In the genomic region with DNA sequence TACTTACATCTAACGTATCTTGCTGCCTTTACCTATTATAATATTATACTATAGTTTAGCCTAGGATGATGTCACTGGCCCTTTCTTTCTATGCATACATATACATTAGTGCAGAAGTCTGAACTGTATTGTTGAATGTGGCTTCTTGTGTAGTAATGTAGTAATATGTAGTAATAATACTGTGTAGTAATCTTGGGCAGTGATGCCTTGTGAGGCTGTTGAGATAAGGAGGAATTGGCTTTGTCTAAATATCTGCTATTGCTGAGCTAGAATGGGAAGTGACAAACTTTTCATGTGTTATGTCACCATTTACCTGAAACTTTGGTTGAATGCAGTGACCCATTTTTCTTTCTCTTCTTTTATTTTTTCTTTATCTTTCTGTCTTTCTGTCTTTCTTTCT, we compare ENCODE assay signal across 1 cellular context.
TF ChIP-seq lines count a peak whose summit lies in the region.

No MANE protein-coding gene starts in this region.

TF ChIP-seq in GM23338, 12 proteins besides CTCF, POLR2A, EP300 and RAD21 (continued from another document):
- TF ChIP-seq STAT1 (IDR thresholded peaks at IDR 0.05; ENCODE audit: unreplicated experiment) (no peak), EZH2 (IDR thresholded peaks at IDR 0.05; ENCODE audit: low read depth, unreplicated experiment) (no peak), JUNB (IDR thresholded peaks at IDR 0.05; ENCODE audit: unreplicated experiment) (no peak), ZNF331 (CRISPR knock-in tag; IDR thresholded peaks at IDR 0.05; ENCODE audit: low read depth) (no peak), ZNF114 (CRISPR knock-in tag; IDR thresholded peaks at IDR 0.05) (no peak), EZH2phosphoT487 (IDR thresholded peaks at IDR 0.05; ENCODE audit: unreplicated experiment) (no peak)
- TF ChIP-seq, protein P1, sequence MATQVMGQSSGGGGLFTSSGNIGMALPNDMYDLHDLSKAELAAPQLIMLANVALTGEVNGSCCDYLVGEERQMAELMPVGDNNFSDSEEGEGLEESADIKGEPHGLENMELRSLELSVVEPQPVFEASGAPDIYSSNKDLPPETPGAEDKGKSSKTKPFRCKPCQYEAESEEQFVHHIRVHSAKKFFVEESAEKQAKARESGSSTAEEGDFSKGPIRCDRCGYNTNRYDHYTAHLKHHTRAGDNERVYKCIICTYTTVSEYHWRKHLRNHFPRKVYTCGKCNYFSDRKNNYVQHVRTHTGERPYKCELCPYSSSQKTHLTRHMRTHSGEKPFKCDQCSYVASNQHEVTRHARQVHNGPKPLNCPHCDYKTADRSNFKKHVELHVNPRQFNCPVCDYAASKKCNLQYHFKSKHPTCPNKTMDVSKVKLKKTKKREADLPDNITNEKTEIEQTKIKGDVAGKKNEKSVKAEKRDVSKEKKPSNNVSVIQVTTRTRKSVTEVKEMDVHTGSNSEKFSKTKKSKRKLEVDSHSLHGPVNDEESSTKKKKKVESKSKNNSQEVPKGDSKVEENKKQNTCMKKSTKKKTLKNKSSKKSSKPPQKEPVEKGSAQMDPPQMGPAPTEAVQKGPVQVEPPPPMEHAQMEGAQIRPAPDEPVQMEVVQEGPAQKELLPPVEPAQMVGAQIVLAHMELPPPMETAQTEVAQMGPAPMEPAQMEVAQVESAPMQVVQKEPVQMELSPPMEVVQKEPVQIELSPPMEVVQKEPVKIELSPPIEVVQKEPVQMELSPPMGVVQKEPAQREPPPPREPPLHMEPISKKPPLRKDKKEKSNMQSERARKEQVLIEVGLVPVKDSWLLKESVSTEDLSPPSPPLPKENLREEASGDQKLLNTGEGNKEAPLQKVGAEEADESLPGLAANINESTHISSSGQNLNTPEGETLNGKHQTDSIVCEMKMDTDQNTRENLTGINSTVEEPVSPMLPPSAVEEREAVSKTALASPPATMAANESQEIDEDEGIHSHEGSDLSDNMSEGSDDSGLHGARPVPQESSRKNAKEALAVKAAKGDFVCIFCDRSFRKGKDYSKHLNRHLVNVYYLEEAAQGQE (IDR thresholded peaks at IDR 0.05; ENCODE audit: unreplicated experiment) = no peak
- TF ChIP-seq, protein P2, sequence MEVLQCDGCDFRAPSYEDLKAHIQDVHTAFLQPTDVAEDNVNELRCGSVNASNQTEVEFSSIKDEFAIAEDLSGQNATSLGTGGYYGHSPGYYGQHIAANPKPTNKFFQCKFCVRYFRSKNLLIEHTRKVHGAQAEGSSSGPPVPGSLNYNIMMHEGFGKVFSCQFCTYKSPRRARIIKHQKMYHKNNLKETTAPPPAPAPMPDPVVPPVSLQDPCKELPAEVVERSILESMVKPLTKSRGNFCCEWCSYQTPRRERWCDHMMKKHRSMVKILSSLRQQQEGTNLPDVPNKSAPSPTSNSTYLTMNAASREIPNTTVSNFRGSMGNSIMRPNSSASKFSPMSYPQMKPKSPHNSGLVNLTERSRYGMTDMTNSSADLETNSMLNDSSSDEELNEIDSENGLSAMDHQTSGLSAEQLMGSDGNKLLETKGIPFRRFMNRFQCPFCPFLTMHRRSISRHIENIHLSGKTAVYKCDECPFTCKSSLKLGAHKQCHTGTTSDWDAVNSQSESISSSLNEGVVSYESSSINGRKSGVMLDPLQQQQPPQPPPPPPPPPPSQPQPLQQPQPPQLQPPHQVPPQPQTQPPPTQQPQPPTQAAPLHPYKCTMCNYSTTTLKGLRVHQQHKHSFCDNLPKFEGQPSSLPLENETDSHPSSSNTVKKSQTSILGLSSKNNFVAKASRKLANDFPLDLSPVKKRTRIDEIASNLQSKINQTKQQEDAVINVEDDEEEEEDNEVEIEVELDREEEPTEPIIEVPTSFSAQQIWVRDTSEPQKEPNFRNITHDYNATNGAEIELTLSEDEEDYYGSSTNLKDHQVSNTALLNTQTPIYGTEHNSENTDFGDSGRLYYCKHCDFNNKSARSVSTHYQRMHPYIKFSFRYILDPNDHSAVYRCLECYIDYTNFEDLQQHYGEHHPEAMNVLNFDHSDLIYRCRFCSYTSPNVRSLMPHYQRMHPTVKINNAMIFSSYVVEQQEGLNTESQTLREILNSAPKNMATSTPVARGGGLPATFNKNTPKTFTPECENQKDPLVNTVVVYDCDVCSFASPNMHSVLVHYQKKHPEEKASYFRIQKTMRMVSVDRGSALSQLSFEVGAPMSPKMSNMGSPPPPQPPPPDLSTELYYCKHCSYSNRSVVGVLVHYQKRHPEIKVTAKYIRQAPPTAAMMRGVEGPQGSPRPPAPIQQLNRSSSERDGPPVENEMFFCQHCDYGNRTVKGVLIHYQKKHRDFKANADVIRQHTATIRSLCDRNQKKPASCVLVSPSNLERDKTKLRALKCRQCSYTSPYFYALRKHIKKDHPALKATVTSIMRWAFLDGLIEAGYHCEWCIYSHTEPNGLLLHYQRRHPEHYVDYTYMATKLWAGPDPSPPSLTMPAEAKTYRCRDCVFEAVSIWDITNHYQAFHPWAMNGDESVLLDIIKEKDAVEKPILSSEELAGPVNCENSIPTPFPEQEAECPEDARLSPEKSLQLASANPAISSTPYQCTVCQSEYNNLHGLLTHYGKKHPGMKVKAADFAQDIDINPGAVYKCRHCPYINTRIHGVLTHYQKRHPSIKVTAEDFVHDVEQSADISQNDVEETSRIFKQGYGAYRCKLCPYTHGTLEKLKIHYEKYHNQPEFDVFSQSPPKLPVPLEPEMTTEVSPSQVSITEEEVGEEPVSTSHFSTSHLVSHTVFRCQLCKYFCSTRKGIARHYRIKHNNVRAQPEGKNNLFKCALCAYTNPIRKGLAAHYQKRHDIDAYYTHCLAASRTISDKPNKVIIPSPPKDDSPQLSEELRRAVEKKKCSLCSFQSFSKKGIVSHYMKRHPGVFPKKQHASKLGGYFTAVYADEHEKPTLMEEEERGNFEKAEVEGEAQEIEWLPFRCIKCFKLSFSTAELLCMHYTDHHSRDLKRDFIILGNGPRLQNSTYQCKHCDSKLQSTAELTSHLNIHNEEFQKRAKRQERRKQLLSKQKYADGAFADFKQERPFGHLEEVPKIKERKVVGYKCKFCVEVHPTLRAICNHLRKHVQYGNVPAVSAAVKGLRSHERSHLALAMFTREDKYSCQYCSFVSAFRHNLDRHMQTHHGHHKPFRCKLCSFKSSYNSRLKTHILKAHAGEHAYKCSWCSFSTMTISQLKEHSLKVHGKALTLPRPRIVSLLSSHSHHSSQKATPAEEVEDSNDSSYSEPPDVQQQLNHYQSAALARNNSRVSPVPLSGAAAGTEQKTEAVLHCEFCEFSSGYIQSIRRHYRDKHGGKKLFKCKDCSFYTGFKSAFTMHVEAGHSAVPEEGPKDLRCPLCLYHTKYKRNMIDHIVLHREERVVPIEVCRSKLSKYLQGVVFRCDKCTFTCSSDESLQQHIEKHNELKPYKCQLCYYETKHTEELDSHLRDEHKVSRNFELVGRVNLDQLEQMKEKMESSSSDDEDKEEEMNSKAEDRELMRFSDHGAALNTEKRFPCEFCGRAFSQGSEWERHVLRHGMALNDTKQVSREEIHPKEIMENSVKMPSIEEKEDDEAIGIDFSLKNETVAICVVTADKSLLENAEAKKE (CRISPR knock-in tag; IDR thresholded peaks at IDR 0.05) = no peak
